Comparison of ENCODE assay signal across 1 cellular context in the genomic region with DNA sequence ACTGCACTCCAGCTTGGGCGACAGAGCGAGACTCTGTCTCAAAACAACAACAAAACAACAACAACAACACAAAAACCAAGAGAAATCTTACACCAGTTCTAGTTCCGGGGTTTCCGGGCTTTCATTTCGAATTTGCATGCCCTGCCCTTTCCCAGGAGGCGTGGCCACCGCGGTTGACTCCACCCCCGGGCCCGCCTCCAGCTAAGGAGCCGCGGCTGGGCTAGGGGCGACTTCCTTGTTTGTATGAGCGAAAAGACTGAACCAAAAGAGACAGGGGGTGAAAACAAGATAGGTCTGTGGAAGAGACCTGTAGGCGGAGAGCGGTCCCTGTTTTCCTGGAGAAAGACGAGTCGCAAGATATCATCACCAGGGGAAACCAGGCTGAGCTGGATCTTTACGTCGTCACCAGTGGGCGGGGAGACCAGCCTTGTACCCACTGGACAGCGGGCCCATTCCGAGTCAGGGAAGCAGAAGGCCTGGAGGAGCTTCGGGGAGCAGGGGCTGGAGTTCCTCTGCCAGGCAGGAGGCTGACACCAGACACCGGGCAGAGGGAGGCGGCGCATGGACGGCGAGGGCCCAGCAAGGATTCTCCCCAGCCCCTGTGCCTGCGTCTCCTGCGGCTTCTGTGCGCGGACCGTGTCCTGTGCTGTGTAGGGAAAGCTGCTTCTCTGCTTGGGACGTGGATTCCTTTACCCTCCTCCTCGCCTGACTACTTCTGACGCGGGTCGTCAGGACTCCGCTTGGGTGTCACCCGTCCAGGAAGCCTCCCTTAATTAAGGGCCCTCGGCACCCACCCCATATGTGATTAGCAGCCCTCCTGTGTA.
TF ChIP-seq lines count a peak whose summit lies in the region.

No MANE protein-coding gene starts in this region.

TF ChIP-seq in HEK293, 187 proteins besides CTCF, POLR2A, EP300 and RAD21 (continued from another document and continues in another):
- TF ChIP-seq ZSCAN4 (tag by site-specific recombination; IDR thresholded peaks at IDR 0.05), result no peak
- no peak; the same call in 1 of the 2 replicates for TF ChIP-seq ZBTB11 (tag by site-specific recombination; conservative IDR thresholded peaks at IDR 0.05; ENCODE audit: low read depth)
- no peak for TF ChIP-seq ZNF473 (tag by site-specific recombination; IDR thresholded peaks at IDR 0.05)
- TF ChIP-seq AEBP2 (tag by site-specific recombination; IDR thresholded peaks at IDR 0.05; ENCODE audit: borderline replicate concordance), result no peak
- no peak; the same call in 1 of the 2 replicates for TF ChIP-seq ZNF596 (tag by site-specific recombination; IDR thresholded peaks at IDR 0.05)
- TF ChIP-seq ZNF521 (tag by site-specific recombination; IDR thresholded peaks at IDR 0.05), result no peak
- TF ChIP-seq INSM2 (tag by site-specific recombination; IDR thresholded peaks at IDR 0.05), result 0 out of 2 replicates have a peak, but pooled peaks have one; percentile 35
- TF ChIP-seq ZNF785 (tag by site-specific recombination; IDR thresholded peaks at IDR 0.05), result no peak
- no peak for TF ChIP-seq ZNF433 (tag by site-specific recombination; IDR thresholded peaks at IDR 0.05; ENCODE audit: low read depth)
- no peak for TF ChIP-seq OVOL3 (tag by site-specific recombination; IDR thresholded peaks at IDR 0.05)
- TF ChIP-seq ZNF174 (tag by site-specific recombination; IDR thresholded peaks at IDR 0.05), result no peak
- peak; percentile 96 for TF ChIP-seq ZNF600 (tag by site-specific recombination; IDR thresholded peaks at IDR 0.05)
- peak; percentile 57; the same call in 1 of the 2 replicates for TF ChIP-seq ZFP37 (tag by site-specific recombination; IDR thresholded peaks at IDR 0.05)
- no peak for TF ChIP-seq ZNF571 (tag by site-specific recombination; IDR thresholded peaks at IDR 0.05)
- peak; percentile 95 for TF ChIP-seq ZBTB20 (tag by site-specific recombination; IDR thresholded peaks at IDR 0.05)
- TF ChIP-seq ZFHX2 (tag by site-specific recombination; conservative IDR thresholded peaks at IDR 0.05), result peak; percentile 93
- TF ChIP-seq ZNF555 (tag by site-specific recombination; conservative IDR thresholded peaks at IDR 0.05), result no peak
- TF ChIP-seq SP3 (tag by site-specific recombination; IDR thresholded peaks at IDR 0.05), result peak; percentile 94
- TF ChIP-seq ZNF549 (tag by site-specific recombination; IDR thresholded peaks at IDR 0.05), result no peak
- TF ChIP-seq ZSCAN16 (tag by site-specific recombination; IDR thresholded peaks at IDR 0.05), result no peak
- TF ChIP-seq, protein P1, sequence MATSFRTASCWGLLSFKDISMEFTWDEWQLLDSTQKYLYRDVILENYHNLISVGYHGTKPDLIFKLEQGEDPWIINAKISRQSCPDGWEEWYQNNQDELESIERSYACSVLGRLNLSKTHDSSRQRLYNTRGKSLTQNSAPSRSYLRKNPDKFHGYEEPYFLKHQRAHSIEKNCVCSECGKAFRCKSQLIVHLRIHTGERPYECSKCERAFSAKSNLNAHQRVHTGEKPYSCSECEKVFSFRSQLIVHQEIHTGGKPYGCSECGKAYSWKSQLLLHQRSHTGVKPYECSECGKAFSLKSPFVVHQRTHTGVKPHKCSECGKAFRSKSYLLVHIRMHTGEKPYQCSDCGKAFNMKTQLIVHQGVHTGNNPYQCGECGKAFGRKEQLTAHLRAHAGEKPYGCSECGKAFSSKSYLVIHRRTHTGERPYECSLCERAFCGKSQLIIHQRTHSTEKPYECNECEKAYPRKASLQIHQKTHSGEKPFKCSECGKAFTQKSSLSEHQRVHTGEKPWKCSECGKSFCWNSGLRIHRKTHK (tag by site-specific recombination; IDR thresholded peaks at IDR 0.05), result no peak
- TF ChIP-seq ZNF335 (tag by site-specific recombination; conservative IDR thresholded peaks at IDR 0.05), result peak; percentile 65
- TF ChIP-seq ZNF792 (tag by site-specific recombination; IDR thresholded peaks at IDR 0.05), result no peak
- no peak for TF ChIP-seq GFI1B (tag by site-specific recombination; IDR thresholded peaks at IDR 0.05)
- TF ChIP-seq IKZF3 (tag by site-specific recombination; IDR thresholded peaks at IDR 0.05), result peak; percentile 95
- no peak for TF ChIP-seq KLF7 (tag by site-specific recombination; IDR thresholded peaks at IDR 0.05; ENCODE audit: borderline replicate concordance)
- TF ChIP-seq ZNF16 (tag by site-specific recombination; IDR thresholded peaks at IDR 0.05; ENCODE audit: low read depth), result no peak
- no peak for TF ChIP-seq ZBTB49 (tag by site-specific recombination; IDR thresholded peaks at IDR 0.05; ENCODE audit: low read depth)
- no peak for TF ChIP-seq TRIM28 (IDR thresholded peaks at IDR 0.05; ENCODE audit: borderline replicate concordance, low read length)
- peak; percentile 78 for TF ChIP-seq SP2 (tag by site-specific recombination; IDR thresholded peaks at IDR 0.05)
- TF ChIP-seq WT1 (tag by site-specific recombination; IDR thresholded peaks at IDR 0.05), result peak; percentile 47; the same call in 1 of the 2 replicates
- TF ChIP-seq ZEB2 (tag by site-specific recombination; IDR thresholded peaks at IDR 0.05), result no peak
- TF ChIP-seq ZNF449 (tag by site-specific recombination; IDR thresholded peaks at IDR 0.05), result no peak
- TF ChIP-seq ZNF518A (tag by site-specific recombination; conservative IDR thresholded peaks at IDR 0.05; ENCODE audit: low read depth), result peak; percentile 40; the same call in 1 of the 2 replicates
- peak; percentile 52; the same call in 1 of the 2 replicates for TF ChIP-seq ZFP69B (tag by site-specific recombination; IDR thresholded peaks at IDR 0.05)
- TF ChIP-seq ZBTB1 (tag by site-specific recombination; IDR thresholded peaks at IDR 0.05), result no peak
- TF ChIP-seq ZNF223 (tag by site-specific recombination; IDR thresholded peaks at IDR 0.05), result no peak
- peak; percentile 64 for TF ChIP-seq ZNF366 (tag by site-specific recombination; conservative IDR thresholded peaks at IDR 0.05)
- TF ChIP-seq ZNF19 (tag by site-specific recombination; IDR thresholded peaks at IDR 0.05; ENCODE audit: low read depth), result no peak
- no peak for TF ChIP-seq TCF7L2 (IDR thresholded peaks at IDR 0.05; ENCODE audit: borderline replicate concordance, low read depth, low read length)
